Comparison of ENCODE assay signal across 8 cellular contexts in the genomic region with DNA sequence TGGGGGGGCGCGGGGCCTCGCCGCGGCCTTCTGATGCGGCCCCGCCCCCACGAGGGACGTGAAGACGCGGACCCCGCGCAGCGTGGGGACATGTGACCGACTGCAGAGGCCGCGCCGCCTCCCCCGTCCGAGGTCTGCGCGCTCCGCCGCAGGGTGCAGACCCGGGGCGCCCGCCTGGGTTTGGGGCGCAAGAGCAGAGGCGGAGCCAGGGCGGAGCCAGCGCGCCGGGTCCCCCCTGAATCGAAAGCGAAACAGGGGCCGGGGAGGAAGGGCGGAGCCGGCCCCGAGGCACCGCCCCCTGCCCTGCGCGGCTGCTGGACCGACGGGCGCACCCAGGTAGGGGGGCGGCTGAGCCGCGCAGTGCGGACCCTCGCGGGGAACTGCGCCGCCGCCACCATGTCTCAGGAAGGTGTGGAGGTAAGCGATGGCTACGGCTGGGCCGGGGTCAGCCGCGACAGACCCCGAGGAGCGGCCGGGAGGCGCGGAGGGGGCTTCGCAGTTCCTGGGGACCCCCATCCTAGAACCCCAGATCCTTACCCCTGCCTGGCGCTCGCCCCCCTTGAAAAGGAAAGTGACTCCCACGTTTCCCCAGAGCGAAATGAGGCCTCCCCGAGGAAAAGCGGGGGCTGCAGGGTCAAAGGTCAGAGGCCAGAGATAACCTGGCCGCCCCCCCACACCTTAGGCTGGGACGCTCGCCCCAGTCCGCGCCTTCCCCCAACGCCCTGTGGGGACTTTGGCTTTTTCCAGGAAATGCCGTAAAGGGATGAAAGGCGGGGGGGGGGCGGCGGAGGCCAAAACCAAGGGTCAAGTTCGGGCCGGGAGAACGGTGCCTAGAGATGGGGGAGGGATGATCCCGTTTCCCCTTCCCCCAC. TPM values are rescaled to one million over a fixed set of nuclear protein-coding genes. Genes with fewer than 3 reads are reported as not detected.
DNase-seq lines count a peak whose midpoint lies in the region; ATAC-seq and TF ChIP-seq lines count a peak whose summit lies in the region.

SHFL (plus strand) TSS at position 286 of the 872 bp plus-strand sequence; CDS start at position 397, 111 bp downstream.

- 1% methylated on average over 52 to 85 of the region's 85 CpGs for WGBS in psoas muscle, 3 donors

- no peaks in the 10 kb centered on the region for H3K4me1 ChIP-seq in BE2C
- no peaks in the 10 kb centered on the region for H3K4me1 ChIP-seq in psoas muscle
- no peaks in the 10 kb centered on the region for H3K4me1 ChIP-seq in upper lobe of right lung

- H3K36me3 ChIP-seq in BE2C (no peaks in the 10 kb centered on the region), psoas muscle (ENCODE audit: insufficient read depth in 1 of 2, low read depth in 1 of 2) (no peaks in the 10 kb centered on the region), upper lobe of right lung (peaks cover 6% of the 10 kb centered on the region)

- intact Hi-C loops in left ventricle myocardium superior (cut with micrococcal nuclease) = no loop called here
- intact Hi-C loops in psoas muscle (cut with DNase I) = no loop called here
- intact Hi-C loops in upper lobe of right lung (cut with DNase I) = no loop called here

- peaks cover 29% of the 10 kb centered on the region for H3K27me3 ChIP-seq in BE2C
- peaks cover 0 to 26% (median 10%) of the 10 kb centered on the region in 3 donors for H3K27me3 ChIP-seq in psoas muscle (ENCODE audit: insufficient read depth in 3 of 3, low read length in 2 of 3)
- H3K27me3 ChIP-seq in upper lobe of right lung = no peaks in the 10 kb centered on the region

- TF ChIP-seq CTCF in BE2C (IDR thresholded peaks at IDR 0.05; ENCODE audit: low read depth, low read length) = no peak
- TF ChIP-seq CTCF in psoas muscle (IDR thresholded peaks at IDR 0.05) = no peak
- TF ChIP-seq CTCF in upper lobe of right lung (IDR thresholded peaks at IDR 0.05) = no peak

- peak within 1 kb of the TSS; percentile 58 for H3K4me3 ChIP-seq in BE2C (ENCODE audit: low read depth, low read length)
- H3K4me3 ChIP-seq in psoas muscle = peak within 1 kb of the TSS; percentile 79
- peak within 1 kb of the TSS; percentile 92 for H3K4me3 ChIP-seq in upper lobe of right lung

- ATAC-seq in GM19351 (IDR thresholded peaks at IDR 0.05; ENCODE audit: unreplicated experiment) (peak; percentile 86), left ventricle myocardium superior (peak; percentile 96), psoas muscle (peak; percentile 58 to 86 (median 70)), upper lobe of right lung (peak; percentile 96)

- DNase-seq in BE2C (no peak), HK-2 (ENCODE audit: unreplicated experiment) (peak; percentile 48), T-helper 1 cell (peak; percentile 76 to 86 (median 80)), amniotic stem cell (lab: John Stamatoyannopoulos, UW) (peak; percentile 31), left ventricle myocardium superior (peak; percentile 87), psoas muscle (peak; percentile 70 to 78), upper lobe of right lung (peak; percentile 91)

- H3K9me3 ChIP-seq in BE2C (no peaks in the 10 kb centered on the region), psoas muscle (no peaks in the 10 kb centered on the region), upper lobe of right lung (no peaks in the 10 kb centered on the region)

- peak within 1 kb of the TSS; percentile 62 for H3K27ac ChIP-seq in psoas muscle
- H3K27ac ChIP-seq in upper lobe of right lung = peak within 1 kb of the TSS; percentile 89

RNA-seq across cellular contexts. Expression of gene SHFL, which starts in this region (rescaled TPM):
- polyA plus RNA-seq in BE2C (2012; ENCODE audit: insufficient read depth, insufficient read length, low read depth) = 1.5 TPM
- total RNA-seq in left ventricle myocardium superior (8.2 TPM), psoas muscle (1 to 10 TPM; 2.9 to 5.7 (median 4.0) TPM), upper lobe of right lung (52.0 TPM)
- polyA plus RNA-seq in psoas muscle = 1 to 10 TPM; 3.1 to 4.3 (median 3.4) TPM
